8 cellular contexts compared by ENCODE assay signal in genomic region chr1:184385863-184386262, GRCh38. TPM values are rescaled to one million over a fixed set of nuclear protein-coding genes. Genes with fewer than 3 reads are reported as not detected.
A peak's percentile ranks its signal among the peaks of the same experiment; 100 is the strongest.
DNase-seq lines count a peak whose midpoint lies in the region; ATAC-seq and TF ChIP-seq lines count a peak whose summit lies in the region.

No MANE protein-coding gene starts in this region.

- peak overlapping the region; percentile 80 for H3K9ac ChIP-seq in GM23248

- no peaks in the 10 kb centered on the region for H3K9me2 ChIP-seq in GM23248 (ENCODE audit: insufficient read depth)
- no peaks in the 10 kb centered on the region for H3K9me2 ChIP-seq in OCI-LY7 (ENCODE audit: insufficient read depth, low read length)

- in situ Hi-C loops in GM23248 (cut with MboI): loop anchor here (10.0 to 25.0 kb wide), 2 partner anchors 279 to 299 kb away; no protein-coding TSS in a partner anchor

- peak overlapping the region; percentile 92 for H2AFZ ChIP-seq in GM23248
- H2AFZ ChIP-seq in OCI-LY7 (ENCODE audit: low read length): no peak overlapping the region

- H3K4me1 ChIP-seq in GM23248 (ENCODE audit: insufficient read depth) (peaks cover 16% of the 10 kb centered on the region), sigmoid colon (peaks cover 0 to 31% (median 18%) of the 10 kb centered on the region in 4 donors), OCI-LY7 (ENCODE audit: insufficient read depth, low read length, poor library complexity, severe bottlenecking) (no peaks in the 10 kb centered on the region)

- H3K79me2 ChIP-seq in GM23248 (ENCODE audit: insufficient read depth) (peaks cover 17% of the 10 kb centered on the region), OCI-LY7 (ENCODE audit: insufficient read depth, low read depth, low read length) (no peaks in the 10 kb centered on the region)

- H3F3A ChIP-seq in GM23248 (ENCODE audit: insufficient read depth): peaks cover 20% of the 10 kb centered on the region

- no TSS peak for BruUV-seq in OCI-LY7 (replicated peaks; lab: Mats Ljungman, UMichigan)

- no peak for TF ChIP-seq POLR2A in sigmoid colon (IDR thresholded peaks at IDR 0.05)

- no peaks in the 10 kb centered on the region for H3K9me3 ChIP-seq in GM23248 (ENCODE audit: low read depth)
- no peaks in the 10 kb centered on the region for H3K9me3 ChIP-seq in sigmoid colon
- no peaks in the 10 kb centered on the region for H3K9me3 ChIP-seq in OCI-LY7 (ENCODE audit: low read length)

- H3K27me3 ChIP-seq in GM23248 (replicated peaks; ENCODE audit: insufficient read depth): no peaks in the 10 kb centered on the region
- H3K27me3 ChIP-seq in sigmoid colon: no peaks in the 10 kb centered on the region

- H3K4me2 ChIP-seq in GM23248 (ENCODE audit: unreplicated experiment) (peak overlapping the region; percentile 98), OCI-LY7 (ENCODE audit: low read length) (no peak overlapping the region; the same call in 1 of the 2 replicates)

- H3K27ac ChIP-seq in GM23248 (no peak overlapping the region), VCaP (peak overlapping the region; percentile 88), sigmoid colon (peak overlapping the region; percentile 86 to 93 (median 92)), OCI-LY7 (ENCODE audit: low read depth, low read length, poor library complexity, severe bottlenecking) (no peak overlapping the region)

- H4K20me1 ChIP-seq in GM23248 (ENCODE audit: insufficient read depth) (no peaks in the 10 kb centered on the region), OCI-LY7 (ENCODE audit: insufficient read depth, low read length) (no peaks in the 10 kb centered on the region)

- POLR2A ChIA-PET in OCI-LY7 (lab: Charles Lee): no interaction called here

- no peak for ATAC-seq in HG03175 (IDR thresholded peaks at IDR 0.05; ENCODE audit: unreplicated experiment)
- no peak for ATAC-seq in HG03280 (IDR thresholded peaks at IDR 0.05; ENCODE audit: unreplicated experiment)

- peak overlapping the region; percentile 96 for H3K4me3 ChIP-seq in GM23248
- peak overlapping the region; percentile 85 to 93 for H3K4me3 ChIP-seq in foreskin fibroblast (ENCODE audit: low read depth in 1 of 2, low read length in 2 of 2)
- peak overlapping the region; percentile 83 to 98 (median 91) for H3K4me3 ChIP-seq in sigmoid colon
- H3K4me3 ChIP-seq in OCI-LY7 (ENCODE audit: low read depth, low read length, poor library complexity, severe bottlenecking): no peak overlapping the region

- TF ChIP-seq CTCF in VCaP (conservative IDR thresholded peaks at IDR 0.05) (no peak), foreskin fibroblast (IDR thresholded peaks at IDR 0.05; ENCODE audit: low read depth, low read length) (no peak), sigmoid colon (IDR thresholded peaks at IDR 0.05) (no peak), OCI-LY7 (conservative IDR thresholded peaks at IDR 0.05; ENCODE audit: low read length) (no peak)

- CTCF ChIA-PET in OCI-LY7 (lab: Charles Lee; ENCODE audit: unreplicated experiment): no interaction called here

- TF ChIP-seq EP300 in sigmoid colon (IDR thresholded peaks at IDR 0.05): no peak

- no peak for DNase-seq in GM23248
- DNase-seq in foreskin fibroblast: no peak
- no peak for DNase-seq in sigmoid colon
- DNase-seq in OCI-LY7 (ENCODE audit: low spot score): no peak
- no peak for DNase-seq in putamen (ENCODE audit: low spot score)

- 86% methylated on average over 11 of the region's 11 CpGs for WGBS in GM23248 (ENCODE audit: low coverage in 1 of 2, low lambda C conversion rate in 2 of 2, missing lambda C conversion rate in 2 of 2), 2 experiments
- whole genome bisulfite sequencing in sigmoid colon, 2 donors: 55 to 75% methylated on average over 11 of the region's 11 CpGs

- H3K36me3 ChIP-seq in GM23248 (ENCODE audit: low read depth) (no peaks in the 10 kb centered on the region), sigmoid colon (no peaks in the 10 kb centered on the region), OCI-LY7 (ENCODE audit: insufficient read depth, low read length) (no peaks in the 10 kb centered on the region)

- intact Hi-C loops in sigmoid colon (cut with DNase I) (loop anchor here (2.0 to 5.0 kb wide), 6 partner anchors 89 to 309 kb away; no protein-coding TSS in a partner anchor), OCI-LY7 (cut with micrococcal nuclease; ENCODE audit: unreplicated experiment) (no loop called here)

RNA-seq across cellular contexts. Expression of gene C1orf21, which starts 1.0 kb away (rescaled TPM):
- 11.6 and 20.0 TPM in 2 replicates for total RNA-seq in GM23248 (2014; rRNA removed; shearing (Covaris generic))
- 15.3 and 16.7 TPM in 2 replicates for polyA plus RNA-seq in GM23248 (2016; fragmentation: Nextera tagmentation; extraction: Ambion mirVana)
- 10 to 100 TPM; 56.2 to 80.3 (median 79.2) TPM for total RNA-seq in sigmoid colon
- 100 to 1,000 TPM in 1 of 3 donors, 10 to 100 TPM in 2; 39.5 to 109 (median 90.6) TPM for polyA plus RNA-seq in sigmoid colon
- total RNA-seq in OCI-LY7 (2014; rRNA removed; shearing (Covaris generic)): not detected in 2 replicates
- total RNA-seq in OCI-LY7 (2022): not detected in 2 replicates

Comparison
In these comparisons a context has a peak if more than half of its experiments do, and no peak if none do; other contexts are left out.
1. H3K27ac ChIP-seq: peak in VCaP (single experiment) and sigmoid colon (4 of 4); none in GM23248 (single experiment) and OCI-LY7 (single experiment).
2. RNA of gene C1orf21, which starts 1.0 kb away (total RNA-seq): 56.2 to 80.3 TPM in sigmoid colon and 11.6 to 20.0 TPM in GM23248; not detected in OCI-LY7; every median in the first group is over 10 times any median in the second.